ENCODE assay signal across 8 cellular contexts in genomic region chr11:65498727-65498976, GRCh38. TPM values are rescaled to one million over a fixed set of nuclear protein-coding genes. Genes with fewer than 3 reads are reported as not detected.
DNase-seq lines count a peak whose midpoint lies in the region; ATAC-seq and TF ChIP-seq lines count a peak whose summit lies in the region.

No MANE protein-coding gene starts in this region.

- peaks cover 24% of the 10 kb centered on the region for H3K4me1 Mint-ChIP-seq in GM23338

- H3K4me1 ChIP-seq in GM23338 (ENCODE audit: insufficient read depth), result peaks cover 23% of the 10 kb centered on the region
- H3K4me1 ChIP-seq in iPS-20b (ENCODE audit: insufficient read depth, low read length), result peaks cover 18% of the 10 kb centered on the region
- H3K4me1 ChIP-seq in stomach smooth muscle (ENCODE audit: control insufficient read depth, insufficient read depth, low read length), result peaks cover 40% of the 10 kb centered on the region

- no peak for ATAC-seq in GM23338
- ATAC-seq in HG03439 (IDR thresholded peaks at IDR 0.05; ENCODE audit: unreplicated experiment), result no peak

- no peak overlapping the region for H3K4me3 Mint-ChIP-seq in GM23338

- H4K20me1 ChIP-seq in GM23338 (replicated peaks; ENCODE audit: insufficient read depth), result peaks cover 43% of the 10 kb centered on the region

- no peak overlapping the region for H2AFZ ChIP-seq in GM23338

- H3K27ac Mint-ChIP-seq in GM23338, result no peak overlapping the region

- H3K9me3 Mint-ChIP-seq in GM23338, result peaks cover 8% of the 10 kb centered on the region; the same call in 2 of the 3 replicates

- peaks cover 30% of the 10 kb centered on the region for H3K36me3 ChIP-seq in GM23338 (ENCODE audit: insufficient read depth)
- peaks cover 38% of the 10 kb centered on the region for H3K36me3 ChIP-seq in iPS-20b (ENCODE audit: insufficient read depth, low read depth, low read length)
- H3K36me3 ChIP-seq in stomach smooth muscle (ENCODE audit: control insufficient read depth in 2 of 2, insufficient read depth in 2 of 2, low read length in 2 of 2), result peaks cover 23 to 35% of the 10 kb centered on the region in 2 donors

- peaks cover 20% of the 10 kb centered on the region for H3K27me3 Mint-ChIP-seq in GM23338 (ENCODE audit: insufficient read depth, low read depth, poor library complexity)

- no peaks in the 10 kb centered on the region for H3K9me3 ChIP-seq in iPS-20b (ENCODE audit: insufficient read depth, low read depth, low read length)
- H3K9me3 ChIP-seq in stomach smooth muscle (ENCODE audit: control insufficient read depth in 2 of 2, low read length in 2 of 2), result no peaks in the 10 kb centered on the region

- TF ChIP-seq CTCF in GM23338 (conservative IDR thresholded peaks at IDR 0.05; ENCODE audit: low read depth in 2 of 2), result no peak

- H3K9ac ChIP-seq in iPS-20b (ENCODE audit: low read depth, low read length) (peak overlapping the region; percentile 100), stomach smooth muscle (ENCODE audit: low read length in 2 of 2) (peak overlapping the region; percentile 98 to 99)

- no peaks in the 10 kb centered on the region; the same call in 2 of the 3 replicates for H3K36me3 Mint-ChIP-seq in GM23338 (ENCODE audit: low read depth)

- WGBS in adipose tissue, 3 donors, result 1% methylated on average over 6 of the region's 6 CpGs

- H3K79me2 ChIP-seq in GM23338 (replicated peaks; ENCODE audit: insufficient read depth), result peaks cover 56% of the 10 kb centered on the region

- DNase-seq in GM23338 (ENCODE audit: low spot score), result no peak
- DNase-seq in superior temporal gyrus (ENCODE audit: extremely low spot score), result no peak
- no peak for DNase-seq in stimulated activated naive CD4-positive, alpha-beta T cell treated with Interleukin-2 at 50 U/mL for 16 hours (lab: John Stamatoyannopoulos, UW)
- no peak for DNase-seq in globus pallidus (ENCODE audit: low spot score)

- H3K27ac ChIP-seq in GM23338 (ENCODE audit: low read depth), result peak overlapping the region; percentile 100
- peak overlapping the region; percentile 99 for H3K27ac ChIP-seq in adipose tissue (ENCODE audit: low read depth, low read length)
- peak overlapping the region; percentile 91 for H3K27ac ChIP-seq in iPS-20b (ENCODE audit: low read length)
- H3K27ac ChIP-seq in stomach smooth muscle (ENCODE audit: low read length), result peak overlapping the region; percentile 100

- H3K4me3 ChIP-seq in GM23338 (peak overlapping the region; percentile 65), iPS-20b (ENCODE audit: low read length) (peak overlapping the region; percentile 96), stomach smooth muscle (ENCODE audit: low read length in 2 of 2) (peak overlapping the region; percentile 91 to 97)

- peaks cover 47% of the 10 kb centered on the region for H3F3A ChIP-seq in GM23338 (replicated peaks; ENCODE audit: low read depth)

- H3K4me2 ChIP-seq in GM23338, result peak overlapping the region; percentile 84

- H3K27me3 ChIP-seq in GM23338 (ENCODE audit: insufficient read depth) (no peaks in the 10 kb centered on the region), iPS-20b (ENCODE audit: insufficient read depth, low read length) (no peaks in the 10 kb centered on the region), stomach smooth muscle (ENCODE audit: control insufficient read depth in 1 of 2, insufficient read depth in 2 of 2, low read length in 2 of 2) (no peaks in the 10 kb centered on the region)

- no peaks in the 10 kb centered on the region for H3K9me2 ChIP-seq in GM23338 (ENCODE audit: insufficient read depth)

TF ChIP-seq in GM23338, 12 proteins besides CTCF, POLR2A, EP300 and RAD21:
- no peak for TF ChIP-seq JUNB (IDR thresholded peaks at IDR 0.05; ENCODE audit: unreplicated experiment)
- TF ChIP-seq NANOG (IDR thresholded peaks at IDR 0.05; ENCODE audit: borderline replicate concordance), result 0 out of 2 replicates have a peak, but pooled peaks have one; percentile 7
- TF ChIP-seq CREB1 (CRISPR knock-in tag; IDR thresholded peaks at IDR 0.05; ENCODE audit: low read depth), result no peak

RNA-seq across cellular contexts. Expression of gene MALAT1, which starts 0.2 kb away (rescaled TPM):
- total RNA-seq in GM23338 (2014; rRNA removed; shearing (Covaris generic)), result 1,789 and 2,206 TPM in 2 replicates
- 4,618 and 6,020 TPM in 2 replicates for polyA plus RNA-seq in GM23338 (2016; fragmentation: Nextera tagmentation; extraction: Ambion mirVana)
- 1,000 to 10,000 TPM in 1 of 3 donors, 100 to 1,000 TPM in 1, 10 to 100 TPM in 1; 88.8 to 1,293 (median 187) TPM for polyA plus RNA-seq in adipose tissue

RNA-seq across cellular contexts. Expression of gene SCYL1, which starts 26.2 kb away (rescaled TPM):
- total RNA-seq in GM23338 (2014; rRNA removed; shearing (Covaris generic)), result 55.1 and 66.1 TPM in 2 replicates
- polyA plus RNA-seq in GM23338 (2016; fragmentation: Nextera tagmentation; extraction: Ambion mirVana) (52.7 and 61.7 TPM in 2 replicates), adipose tissue (10 to 100 TPM; 55.1 to 77.2 (median 63.0) TPM)

RNA-seq across cellular contexts. Expression of gene LTBP3, which starts 59.5 kb away (rescaled TPM):
- total RNA-seq in GM23338 (2014; rRNA removed; shearing (Covaris generic)), result 29.2 and 29.8 TPM in 2 replicates
- 9.5 and 11.9 TPM in 2 replicates for polyA plus RNA-seq in GM23338 (2016; fragmentation: Nextera tagmentation; extraction: Ambion mirVana)
- polyA plus RNA-seq in adipose tissue, result 10 to 100 TPM; 44.3 to 69.5 (median 55.4) TPM
